14 cellular contexts compared by ENCODE assay signal in the genomic region with DNA sequence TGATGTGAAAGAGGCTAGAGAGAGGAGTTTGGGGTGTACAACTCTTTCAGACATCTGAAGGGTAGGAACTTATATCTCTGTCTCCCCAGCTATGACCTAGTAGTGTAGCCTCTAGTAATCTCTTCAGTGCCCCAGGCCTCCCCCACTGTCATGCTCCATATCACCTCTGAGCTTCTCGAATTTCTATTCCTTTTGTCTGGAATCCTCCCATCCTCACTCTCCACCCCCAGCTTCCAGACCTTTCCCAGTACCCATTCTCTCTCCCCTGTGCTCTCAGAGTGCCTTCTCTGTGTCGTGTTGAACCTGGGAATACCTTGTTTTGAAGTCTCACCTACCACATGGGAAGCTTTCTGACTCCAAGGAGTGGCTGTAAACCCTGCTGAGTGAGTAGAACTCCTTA. TPM values are rescaled to one million over a fixed set of nuclear protein-coding genes. Genes with fewer than 3 reads are reported as not detected.
DNase-seq lines count a peak whose midpoint lies in the region; ATAC-seq and TF ChIP-seq lines count a peak whose summit lies in the region.
"Had no signal": no experiment of that assay in that cellular context is flagged by ENCODE, and none has a peak within 500 bp of the region (broad histone marks: within the 10 kb centered on the region; RNA-seq: fewer than 3 reads in every experiment).

No MANE protein-coding gene starts in this region.

- TF ChIP-seq CTCF in endodermal cell (conservative IDR thresholded peaks at IDR 0.05), result no peak
- no peak for TF ChIP-seq CTCF in nephron (IDR thresholded peaks at IDR 0.05; ENCODE audit: unreplicated experiment in 3 of 3)
- TF ChIP-seq CTCF in lower lobe of right lung (IDR thresholded peaks at IDR 0.05), result no peak

- H3K4me3 Mint-ChIP-seq in endodermal cell (no peak overlapping the region), nephron (peak overlapping the region in 2 of 3 experiments; percentile 22 to 77)
- H3K4me3 Mint-ChIP-seq: CD4-positive, alpha-beta memory T cell had no signal

- H3K36me3 ChIP-seq in HUES6 (ENCODE audit: control insufficient read depth, insufficient read depth, low read length) (no peaks in the 10 kb centered on the region), endodermal cell (ENCODE audit: control insufficient read depth, insufficient read depth, low read length) (no peaks in the 10 kb centered on the region), lower lobe of right lung (no peaks in the 10 kb centered on the region)
- H3K36me3 ChIP-seq: BE2C had no signal

- intact Hi-C loops in lower lobe of right lung (cut with DNase I), result no loop called here

- H3K27ac Mint-ChIP-seq in endodermal cell, result no peak overlapping the region
- H3K27ac Mint-ChIP-seq in nephron, result no peak overlapping the region
- H3K27ac Mint-ChIP-seq: CD4-positive, alpha-beta memory T cell had no signal

- H3K9me3 ChIP-seq in HUES6 (ENCODE audit: control insufficient read depth, insufficient read depth, low read depth, low read length), result no peaks in the 10 kb centered on the region
- H3K9me3 ChIP-seq in endodermal cell (ENCODE audit: control insufficient read depth, low read length), result no peaks in the 10 kb centered on the region
- H3K9me3 ChIP-seq in lower lobe of right lung, result no peaks in the 10 kb centered on the region
- H3K9me3 ChIP-seq: A549, BE2C had no signal

- ATAC-seq in lower lobe of right lung, result no peak
- ATAC-seq: A549, HCT116 had no signal

- H3K27me3 ChIP-seq in HUES6 (ENCODE audit: control insufficient read depth, insufficient read depth, low read length), result no peaks in the 10 kb centered on the region
- H3K27me3 ChIP-seq in endodermal cell (ENCODE audit: control insufficient read depth, insufficient read depth, low read length, poor library complexity, severe bottlenecking), result no peaks in the 10 kb centered on the region
- H3K27me3 ChIP-seq in lower lobe of right lung (ENCODE audit: low read depth), result peaks cover 10% of the 10 kb centered on the region

- H3K9me3 Mint-ChIP-seq in endodermal cell (no peaks in the 10 kb centered on the region), nephron (no peaks in the 10 kb centered on the region)
- H3K9me3 Mint-ChIP-seq: CD4-positive, alpha-beta memory T cell had no signal

- H3K36me3 Mint-ChIP-seq in endodermal cell (ENCODE audit: low read depth), result no peaks in the 10 kb centered on the region
- H3K36me3 Mint-ChIP-seq in nephron (ENCODE audit: low read depth), result no peaks in the 10 kb centered on the region
- H3K36me3 Mint-ChIP-seq: CD4-positive, alpha-beta memory T cell had no signal

- H3K27me3 Mint-ChIP-seq in endodermal cell (ENCODE audit: insufficient read depth) (no peaks in the 10 kb centered on the region), nephron (ENCODE audit: low read depth) (peaks cover 27% of the 10 kb centered on the region)

- H3K4me1 Mint-ChIP-seq in endodermal cell, result peaks cover 40% of the 10 kb centered on the region
- H3K4me1 Mint-ChIP-seq in nephron, result peaks cover 10% of the 10 kb centered on the region

- no peak overlapping the region for H3K4me3 ChIP-seq in HUES6 (ENCODE audit: low read depth, low read length)
- H3K4me3 ChIP-seq in endodermal cell (ENCODE audit: low read length), result peak overlapping the region; percentile 30
- H3K4me3 ChIP-seq in lower lobe of right lung, result no peak overlapping the region
- H3K4me3 ChIP-seq: A549 had no signal

- H3K27ac ChIP-seq in HUES6 (ENCODE audit: low read depth, low read length) (no peak overlapping the region), endodermal cell (ENCODE audit: low read depth, low read length) (no peak overlapping the region), lower lobe of right lung (no peak overlapping the region)
- H3K27ac ChIP-seq: A549, C4-2B, HL-60 had no signal

- WGBS in endodermal cell (ENCODE audit: insufficient coverage in 1 of 2, insufficient read length in 1 of 2), 2 experiments, result 54 to 63% methylated on average over 2 of the region's 2 CpGs

- peak; percentile 59 for DNase-seq in endodermal cell
- DNase-seq in stimulated activated CD4-positive, alpha-beta T cell treated with anti-CD3 and anti-CD28 coated beads, Interleukin-1b, Interleukin-23, amount 100 ng/mL, for 48 hours, result no peak
- DNase-seq in NCI-H1048 (lab: John Stamatoyannopoulos, UW), result no peak
- DNase-seq in lower lobe of right lung, result no peak
- DNase-seq: BE2C; CD4-positive, alpha-beta memory T cell; DMS79 treated with DMSO at 0.1 percent for 48 hours; EL had no signal

- H3K4me1 ChIP-seq in HUES6 (ENCODE audit: control insufficient read depth, insufficient read depth, low read length) (peaks cover 34% of the 10 kb centered on the region), endodermal cell (ENCODE audit: control insufficient read depth, insufficient read depth, low read length) (peaks cover 11% of the 10 kb centered on the region), lower lobe of right lung (no peaks in the 10 kb centered on the region)
- H3K4me1 ChIP-seq: BE2C had no signal

- H3K9ac ChIP-seq in HUES6 (ENCODE audit: low read length) (peak overlapping the region; percentile 19), endodermal cell (ENCODE audit: extremely low read depth, low read length, poor library complexity, severe bottlenecking) (no peak overlapping the region)

RNA-seq across cellular contexts. Expression of a gene that starts 3.6 kb away (rescaled TPM):
- total RNA-seq in endodermal cell, result 100 to 1,000 TPM in 1 of 2 donors, 10 to 100 TPM in 1; 86.0 to 131 TPM
- polyA plus RNA-seq in endodermal cell (2013, experiment 1 of 2), result 59.9 TPM
- 49.6 TPM for polyA plus RNA-seq in endodermal cell (2013, experiment 2 of 2)
- total RNA-seq in lower lobe of right lung, result 4.0 TPM
- total RNA-seq: CD4-positive, alpha-beta memory T cell had no signal
- polyA plus RNA-seq: CD4-positive, alpha-beta memory T cell had no signal

RNA-seq across cellular contexts. Expression of a gene that starts 46.4 kb away (rescaled TPM):
- total RNA-seq in endodermal cell (10 to 100 TPM; 60.7 to 64.6 TPM), lower lobe of right lung (1.4 TPM)
- 46.2 TPM for polyA plus RNA-seq in endodermal cell (2013, experiment 1 of 2)
- polyA plus RNA-seq in endodermal cell (2013, experiment 2 of 2), result 44.8 TPM
- polyA plus RNA-seq: CD4-positive, alpha-beta memory T cell had no signal

Comparison
In these comparisons a context has a peak if more than half of its experiments do, and no peak if none do; other contexts are left out.
1. RNA of a gene that starts 3.6 kb away (total RNA-seq): 86.0 to 131 TPM in endodermal cell; 4.0 TPM in lower lobe of right lung (single experiment); every median in the first group is over 10 times any median in the second.
2. RNA of a gene that starts 46.4 kb away (total RNA-seq): 60.7 to 64.6 TPM in endodermal cell; 1.4 TPM in lower lobe of right lung (single experiment); every median in the first group is over 10 times any median in the second.